Comparison of ENCODE assay signal across 35 cellular contexts in the genomic region with DNA sequence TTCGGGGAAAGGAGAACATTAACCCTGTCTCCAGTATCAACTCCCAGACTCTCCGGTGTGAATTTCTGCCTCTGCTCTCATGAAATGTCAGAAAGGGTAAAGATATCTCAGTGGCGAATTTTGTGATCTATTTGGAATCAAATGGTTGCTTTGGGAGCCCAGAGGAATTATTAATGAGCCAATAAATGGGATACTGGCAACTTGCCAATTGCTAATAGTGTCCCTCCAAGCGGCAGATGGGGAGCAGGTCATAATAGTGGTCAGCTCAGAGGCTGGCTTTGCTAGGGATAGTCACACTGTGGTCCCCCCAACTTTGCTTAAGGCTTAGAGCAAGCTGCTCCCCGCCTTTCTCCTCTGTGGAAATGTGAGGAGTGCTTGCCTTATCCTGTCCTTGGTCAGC.
"Had no signal": no experiment of that assay in that cellular context is flagged by ENCODE, and none has a peak within 500 bp of the region (broad histone marks: within the 10 kb centered on the region; RNA-seq: fewer than 3 reads in every experiment).

No MANE protein-coding gene starts in this region.

- ATAC-seq: gastrocnemius medialis; left colon; naive thymus-derived CD4-positive, alpha-beta T cell; psoas muscle; T-cell; upper lobe of right lung had no signal

- H3K4me1 Mint-ChIP-seq: central memory CD8-positive, alpha-beta T cell had no signal

- H3K79me2 ChIP-seq: parathyroid adenoma had no signal

- H3K27me3 ChIP-seq: gastrocnemius medialis, stomach, thyroid gland, upper lobe of right lung had no signal

- H3K27ac ChIP-seq: gastrocnemius medialis, parathyroid adenoma, psoas muscle had no signal

- H3K4me3 ChIP-seq: gastrocnemius medialis, psoas muscle, smooth muscle cell, stomach, thyroid gland, upper lobe of right lung had no signal

- H3K36me3 ChIP-seq: gastrocnemius medialis, stomach, thyroid gland, upper lobe of right lung had no signal

- H3K27ac Mint-ChIP-seq: activated CD4-positive, alpha-beta memory T cell treated with anti-CD3 and anti-CD28 coated beads for 36 hours; activated CD4-positive, alpha-beta T cell treated with anti-CD3 and anti-CD28 coated beads, Interleukin-2, amount 10 ng/mL, durations not matched to agents 24 days and 14 days; stimulated activated naive B cell treated with anti-CD40 and anti-IgM and Interleukin-4, amounts not matched to agents 10 μg/mL and 1 μg/mL and 100 μg/mL, for 72 hours; T-cell had no signal

- FAIRE-seq: bronchial epithelial cell, colon, endometrium, kidney, TTC549 had no signal

- H3K4me1 ChIP-seq: gastrocnemius medialis, parathyroid adenoma, psoas muscle had no signal

- H3K36me3 Mint-ChIP-seq: activated CD4-positive, alpha-beta memory T cell treated with anti-CD3 and anti-CD28 coated beads for 36 hours had no signal

- H3K9ac ChIP-seq: parathyroid adenoma had no signal

- H3K4me2 ChIP-seq: smooth muscle cell had no signal

- DNase-seq: activated CD4-positive, alpha-beta memory T cell treated with anti-CD3 and anti-CD28 coated beads for 36 hours; activated CD4-positive, alpha-beta T cell treated with anti-CD3 and anti-CD28 coated beads, Interleukin-2, amount 10 ng/mL, durations not matched to agents 24 days and 14 days; activated CD4-positive, CD25-positive, alpha-beta regulatory T cell treated with anti-CD3 and anti-CD28 coated beads, Interleukin-2, amount 50 U/mL, for 72 hours; activated CD8-positive, alpha-beta memory T cell treated with anti-CD3 and anti-CD28 coated beads, Interleukin-2, amount 50 U/mL, for 4 hours; activated gamma-delta T cell; activated naive CD4-positive, alpha-beta T cell treated with anti-CD3 and anti-CD28 coated beads, Interleukin-2, amount 50 U/mL, for 16 hours; activated T-cell treated with anti-CD3 and anti-CD28 coated beads, Interleukin-2, amount 50 U/mL, for 1 hour; anterior cingulate cortex; dermis blood vessel endothelial cell; effector CD8-positive, alpha-beta T cell; erythroblast; gastrocnemius medialis; hippocampal formation; kidney; left colon; mammary epithelial cell; midbrain; naive thymus-derived CD4-positive, alpha-beta T cell; occipital lobe; psoas muscle; stimulated activated CD4-positive, alpha-beta T cell treated with anti-CD3 and anti-CD28 coated beads, Interleukin-1b, Interleukin-23, amount 100 ng/mL, for 48 hours; stimulated activated CD4-positive, alpha-beta T cell treated with anti-CD3 and anti-CD28 coated beads, Interleukin-4, amount 100 ng/mL, for 4 hours; stimulated activated naive B cell treated with anti-CD40 and anti-IgM and Interleukin-4, amounts not matched to agents 10 μg/mL and 1 μg/mL and 100 μg/mL, for 72 hours; stomach; T-cell; thyroid gland; upper lobe of right lung had no signal

- H2AFZ ChIP-seq: parathyroid adenoma had no signal

- H3K9me3 ChIP-seq: gastrocnemius medialis, psoas muscle, thyroid gland, upper lobe of right lung had no signal

- H3K9me3 Mint-ChIP-seq: central memory CD8-positive, alpha-beta T cell had no signal

- H3K27me3 Mint-ChIP-seq: activated CD4-positive, alpha-beta T cell treated with anti-CD3 and anti-CD28 coated beads, Interleukin-2, amount 10 ng/mL, durations not matched to agents 24 days and 14 days; central memory CD8-positive, alpha-beta T cell; stimulated activated naive B cell treated with anti-CD40 and anti-IgM and Interleukin-4, amounts not matched to agents 10 μg/mL and 1 μg/mL and 100 μg/mL, for 72 hours had no signal

- H3K4me3 Mint-ChIP-seq: activated CD4-positive, alpha-beta memory T cell treated with anti-CD3 and anti-CD28 coated beads for 36 hours; activated CD4-positive, alpha-beta T cell treated with anti-CD3 and anti-CD28 coated beads, Interleukin-2, amount 10 ng/mL, durations not matched to agents 24 days and 14 days; central memory CD8-positive, alpha-beta T cell; neural crest cell; stimulated activated naive B cell treated with anti-CD40 and anti-IgM and Interleukin-4, amounts not matched to agents 10 μg/mL and 1 μg/mL and 100 μg/mL, for 72 hours; T-cell had no signal
